ENCODE assay signal across 23 cellular contexts in genomic region chr10:130777507-130778165, GRCh38.
"Had no signal": no experiment of that assay in that cellular context is flagged by ENCODE, and none has a peak within 500 bp of the region (broad histone marks: within the 10 kb centered on the region; RNA-seq: fewer than 3 reads in every experiment).

No MANE protein-coding gene starts in this region.

- H3K27ac ChIP-seq: ovary, right lobe of liver, thoracic aorta, tibial nerve, upper lobe of left lung, uterus had no signal

- DNase-seq: cerebellar nuclear complex; cortex of kidney; hypothalamus; immature natural killer cell; islet precursor cell; left ventricle myocardium superior; naive B cell; nephron progenitor cell; occipital lobe; ovary; retina; stimulated activated CD4-positive, alpha-beta T cell treated with anti-CD3 and anti-CD28 coated beads, Interleukin-4, amount 100 ng/mL, for 4 hours; stimulated activated naive CD8-positive, alpha-beta T cell treated with anti-CD3 and anti-CD28 coated beads, Interleukin-15, Interleukin-2, amounts not matched to agents 100 U/mL and 50 U/mL, for 24 hours; substantia nigra; upper lobe of left lung; uterus had no signal

- H3K4me1 ChIP-seq: right lobe of liver, tibial nerve, upper lobe of left lung, uterus had no signal

- H3K36me3 ChIP-seq: ovary, right lobe of liver, thoracic aorta, tibial nerve, upper lobe of left lung, uterus had no signal

- H3K4me3 ChIP-seq: lung, mucosa of descending colon, ovary, right lobe of liver, smooth muscle cell, thoracic aorta, tibial nerve, upper lobe of left lung, uterus had no signal

- H3K9me3 ChIP-seq: mucosa of descending colon, ovary, right lobe of liver, thoracic aorta, tibial nerve, upper lobe of left lung, uterus had no signal

- H3K27me3 ChIP-seq: ovary, right lobe of liver, tibial nerve, upper lobe of left lung, uterus had no signal

- ATAC-seq: left ventricle myocardium superior; mucosa of descending colon; right lobe of liver; stimulated activated memory B cell treated with anti-CD40 and anti-IgM and Interleukin-4, amounts not matched to agents 10 μg/mL and 1 μg/mL and 100 μg/mL, for 72 hours; stimulated activated naive CD8-positive, alpha-beta T cell treated with anti-CD3 and anti-CD28 coated beads, Interleukin-15, Interleukin-2, amounts not matched to agents 100 U/mL and 50 U/mL, for 24 hours had no signal
